14 cellular contexts compared by ENCODE assay signal in genomic region chr10:102163342-102163989, GRCh38.
"Had no signal": no experiment of that assay in that cellular context is flagged by ENCODE, and none has a peak within 500 bp of the region (broad histone marks: within the 10 kb centered on the region; RNA-seq: fewer than 3 reads in every experiment).

No MANE protein-coding gene starts in this region.

- H3K4me3 Mint-ChIP-seq: activated B cell treated with CpG ODN at 0.5 μM for 24 hours; activated CD4-positive, alpha-beta T cell treated with anti-CD3 and anti-CD28 coated beads, Interleukin-2, amount 10 ng/mL, durations not matched to agents 7 days and 5 days; brain; neural crest cell; type B pancreatic cell had no signal

- DNase-seq: activated B cell treated with CpG ODN at 0.5 μM for 24 hours; activated CD4-positive, alpha-beta T cell treated with anti-CD3 and anti-CD28 coated beads, Interleukin-2, amount 10 ng/mL, durations not matched to agents 7 days and 5 days; activated naive CD4-positive, alpha-beta T cell treated with anti-CD3 and anti-CD28 coated beads, Interleukin-2, amount 50 U/mL, for 16 hours; activated T-cell treated with anti-CD3 and anti-CD28 coated beads, Interleukin-2, amount 50 U/mL, for 48 hours; amygdala; dermis blood vessel endothelial cell; hypothalamus; stimulated activated CD4-positive, alpha-beta T cell treated with anti-CD3 and anti-CD28 coated beads, Interleukin-12 subunit alpha, Interleukin-12 subunit beta, amount 100 ng/mL, for 4 hours; stimulated activated naive CD4-positive, alpha-beta T cell; substantia nigra; SW 1271 had no signal

- H3K4me1 Mint-ChIP-seq: activated B cell treated with CpG ODN at 0.5 μM for 24 hours, brain, neural crest cell had no signal

- H3K27ac Mint-ChIP-seq: activated B cell treated with CpG ODN at 0.5 μM for 24 hours; activated CD4-positive, alpha-beta T cell treated with anti-CD3 and anti-CD28 coated beads, Interleukin-2, amount 10 ng/mL, durations not matched to agents 7 days and 5 days; type B pancreatic cell had no signal

- H3K9me3 Mint-ChIP-seq: activated B cell treated with CpG ODN at 0.5 μM for 24 hours; activated CD4-positive, alpha-beta T cell treated with anti-CD3 and anti-CD28 coated beads, Interleukin-2, amount 10 ng/mL, durations not matched to agents 7 days and 5 days; brain; neural crest cell; type B pancreatic cell had no signal

- H3K27me3 Mint-ChIP-seq: activated B cell treated with CpG ODN at 0.5 μM for 24 hours; activated CD4-positive, alpha-beta T cell treated with anti-CD3 and anti-CD28 coated beads, Interleukin-2, amount 10 ng/mL, durations not matched to agents 7 days and 5 days; brain; type B pancreatic cell had no signal
